1 cellular context compared by ENCODE assay signal in genomic region chr4:157514711-157515110, GRCh38.
TF ChIP-seq lines count a peak whose summit lies in the region.

No MANE protein-coding gene starts in this region.

TF ChIP-seq in GM23338, 12 proteins besides CTCF, POLR2A, EP300 and RAD21 (continued from another document):
- TF ChIP-seq REST (IDR thresholded peaks at IDR 0.05; ENCODE audit: unreplicated experiment) (no peak), ZNF462 (CRISPR knock-in tag; IDR thresholded peaks at IDR 0.05) (no peak), ZNF331 (CRISPR knock-in tag; IDR thresholded peaks at IDR 0.05; ENCODE audit: low read depth) (no peak), EZH2phosphoT487 (IDR thresholded peaks at IDR 0.05; ENCODE audit: unreplicated experiment) (no peak), EZH2 (IDR thresholded peaks at IDR 0.05; ENCODE audit: low read depth, unreplicated experiment) (no peak), POLR2AphosphoS5 (IDR thresholded peaks at IDR 0.05; ENCODE audit: low read depth) (no peak)
